Comparison of ENCODE assay signal across 20 cellular contexts in genomic region chr1:180451504-180451903, GRCh38. TPM values are rescaled to one million over a fixed set of nuclear protein-coding genes. Genes with fewer than 3 reads are reported as not detected.
DNase-seq lines count a peak whose midpoint lies in the region; ATAC-seq, FAIRE-seq and TF ChIP-seq lines count a peak whose summit lies in the region.
"Had no signal": no experiment of that assay in that cellular context is flagged by ENCODE, and none has a peak within 500 bp of the region (broad histone marks: within the 10 kb centered on the region; RNA-seq: fewer than 3 reads in every experiment).

No MANE protein-coding gene starts in this region.

- peaks cover 19% of the 10 kb centered on the region for H3K79me2 ChIP-seq in OCI-LY3 (ENCODE audit: low read length)

- H3K9me3 ChIP-seq in OCI-LY3 (ENCODE audit: insufficient read depth, low read length) (no peaks in the 10 kb centered on the region), pancreas (no peaks in the 10 kb centered on the region)
- H3K9me3 ChIP-seq: SK-N-SH had no signal

- H3K9ac ChIP-seq in OCI-LY3 (ENCODE audit: low read length) = no peak overlapping the region
- H3K9ac ChIP-seq: SK-N-SH had no signal

- H3K27me3 Mint-ChIP-seq in stimulated activated naive B cell treated with anti-CD40 and anti-IgM and Interleukin-4, amounts not matched to agents 10 μg/mL and 1 μg/mL and 100 μg/mL, for 72 hours = no peaks in the 10 kb centered on the region
- H3K27me3 Mint-ChIP-seq: CD4-positive, CD25-positive, alpha-beta regulatory T cell had no signal

- H4K20me1 ChIP-seq in OCI-LY3 (ENCODE audit: insufficient read depth, low read length) = no peaks in the 10 kb centered on the region

- H3K4me1 ChIP-seq in OCI-LY3 (ENCODE audit: low read length) (peaks cover 11% of the 10 kb centered on the region), pancreas (no peaks in the 10 kb centered on the region)

- peaks cover 7 to 35% of the 10 kb centered on the region in 2 donors for H3K4me1 Mint-ChIP-seq in stimulated activated naive B cell treated with anti-CD40 and anti-IgM and Interleukin-4, amounts not matched to agents 10 μg/mL and 1 μg/mL and 100 μg/mL, for 72 hours

- H3K27me3 ChIP-seq in OCI-LY3 (ENCODE audit: low read depth, low read length) = no peaks in the 10 kb centered on the region
- H3K27me3 ChIP-seq in pancreas = no peaks in the 10 kb centered on the region

- H2AFZ ChIP-seq in OCI-LY3 (ENCODE audit: low read depth, low read length) = no peak overlapping the region

- H3K36me3 ChIP-seq in OCI-LY3 (replicated peaks; ENCODE audit: low read depth, low read length) (peaks cover 18% of the 10 kb centered on the region), pancreas (no peaks in the 10 kb centered on the region)

- H3K27ac ChIP-seq in OCI-LY3 (ENCODE audit: low read length) (peak overlapping the region; percentile 35; the same call in 1 of the 2 replicates), pancreas (no peak overlapping the region)
- H3K27ac ChIP-seq: RWPE1 had no signal

- intact Hi-C loops in pancreas (cut with DNase I) (no loop called here), Right ventricle myocardium superior (cut with DNase I) (no loop called here)

- peaks cover 46 to 64% of the 10 kb centered on the region in 2 donors for H3K36me3 Mint-ChIP-seq in stimulated activated naive B cell treated with anti-CD40 and anti-IgM and Interleukin-4, amounts not matched to agents 10 μg/mL and 1 μg/mL and 100 μg/mL, for 72 hours

- no peak for FAIRE-seq in pancreas (lab: Jason Lieb, UNC)

- H3K4me3 ChIP-seq in GM12865 (ENCODE audit: low read depth, low read length) (no peak overlapping the region), OCI-LY3 (ENCODE audit: low read length) (no peak overlapping the region), pancreas (no peak overlapping the region)

- peaks cover 11 to 18% of the 10 kb centered on the region in 2 donors for H3K9me3 Mint-ChIP-seq in stimulated activated naive B cell treated with anti-CD40 and anti-IgM and Interleukin-4, amounts not matched to agents 10 μg/mL and 1 μg/mL and 100 μg/mL, for 72 hours

- peak overlapping the region; percentile 62 for H3K27ac Mint-ChIP-seq in stimulated activated naive B cell treated with anti-CD40 and anti-IgM and Interleukin-4, amounts not matched to agents 10 μg/mL and 1 μg/mL and 100 μg/mL, for 72 hours
- H3K27ac Mint-ChIP-seq: CD4-positive, CD25-positive, alpha-beta regulatory T cell; HFFc6 had no signal

- H3K4me3 Mint-ChIP-seq in stimulated activated naive B cell treated with anti-CD40 and anti-IgM and Interleukin-4, amounts not matched to agents 10 μg/mL and 1 μg/mL and 100 μg/mL, for 72 hours = no peak overlapping the region
- H3K4me3 Mint-ChIP-seq: CD4-positive, CD25-positive, alpha-beta regulatory T cell; HFFc6 had no signal

- TF ChIP-seq CTCF in GM12865 (IDR thresholded peaks at IDR 0.05; ENCODE audit: insufficient read depth, low read depth, low read length, missing control alignments) = no peak
- no peak for TF ChIP-seq CTCF in OCI-LY3 (IDR thresholded peaks at IDR 0.05; ENCODE audit: low read depth, low read length)
- no peak for TF ChIP-seq CTCF in pancreas (IDR thresholded peaks at IDR 0.05)

- H3K4me2 ChIP-seq in OCI-LY3 (ENCODE audit: low read length) = no peak overlapping the region; the same call in 1 of the 2 replicates
- H3K4me2 ChIP-seq: SK-N-SH had no signal

- peak; percentile 2 for DNase-seq in GM12865 (ENCODE audit: low read depth)
- no peak for DNase-seq in stimulated activated naive B cell treated with anti-CD40 and anti-IgM and Interleukin-4, amounts not matched to agents 10 μg/mL and 1 μg/mL and 100 μg/mL, for 72 hours
- no peak for DNase-seq in NCI-H1048 (lab: John Stamatoyannopoulos, UW)
- DNase-seq in pancreas = no peak
- DNase-seq in Right ventricle myocardium superior = no peak
- DNase-seq: CD4-positive, CD25-positive, alpha-beta regulatory T cell; DMS 273 treated with DMSO at 0.1 percent for 48 hours; DND-41; H7; HFFc6; Kasumi-1; NCI-H1092; NCI-H1436; NCI-H1930; NCI-H69; SIG-M5; SK-N-SH had no signal

- ATAC-seq in GM19452 (IDR thresholded peaks at IDR 0.05; ENCODE audit: unreplicated experiment) (peak; percentile 69), pancreas (no peak), Right ventricle myocardium superior (ENCODE audit: poor library complexity) (no peak)
- ATAC-seq in stimulated activated naive B cell treated with anti-CD40 and anti-IgM and Interleukin-4, amounts not matched to agents 10 μg/mL and 1 μg/mL and 100 μg/mL, for 72 hours (replicated peaks) = peak in 1 of 2 donors; percentile 41

RNA-seq across cellular contexts. Expression of gene ACBD6, which starts 50.9 kb away (rescaled TPM):
- total RNA-seq in pancreas (10 to 100 TPM; 15.0 to 20.7 (median 16.2) TPM), Right ventricle myocardium superior (16.2 TPM)
- 10 to 100 TPM; 23.0 to 25.1 TPM for polyA plus RNA-seq in pancreas
